In the genomic region with DNA sequence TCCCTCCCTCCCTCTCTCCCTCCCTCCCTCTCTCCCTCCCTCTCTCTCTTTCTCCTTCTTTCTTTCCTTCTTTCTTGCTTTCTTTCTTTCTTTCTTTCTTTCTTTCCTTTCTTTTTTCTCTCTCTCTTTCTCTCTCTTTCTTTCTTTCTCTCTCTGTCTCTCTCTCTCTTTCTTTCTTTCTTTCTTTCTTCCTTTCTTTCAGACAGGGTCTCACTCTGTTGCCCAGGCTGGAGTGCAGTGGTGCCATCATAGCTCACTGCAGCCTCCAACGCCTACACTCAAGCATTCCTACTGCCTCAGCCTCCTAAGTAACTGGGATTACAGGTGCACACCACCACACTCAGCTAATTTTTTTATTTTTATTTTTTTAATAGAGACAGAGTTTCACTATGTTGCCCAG, we compare ENCODE assay signal across 1 cellular context. TPM values are rescaled to one million over a fixed set of nuclear protein-coding genes. Genes with fewer than 3 reads are reported as not detected.
"Had no signal": no experiment of that assay in that cellular context is flagged by ENCODE, and none has a peak within 500 bp of the region (broad histone marks: within the 10 kb centered on the region; RNA-seq: fewer than 3 reads in every experiment).

No MANE protein-coding gene starts in this region.

RNA-seq across cellular contexts. Expression of a gene that starts 42.7 kb away (rescaled TPM):
- total RNA-seq: mononuclear cell had no signal
